Comparison of ENCODE assay signal across 8 cellular contexts in the genomic region with DNA sequence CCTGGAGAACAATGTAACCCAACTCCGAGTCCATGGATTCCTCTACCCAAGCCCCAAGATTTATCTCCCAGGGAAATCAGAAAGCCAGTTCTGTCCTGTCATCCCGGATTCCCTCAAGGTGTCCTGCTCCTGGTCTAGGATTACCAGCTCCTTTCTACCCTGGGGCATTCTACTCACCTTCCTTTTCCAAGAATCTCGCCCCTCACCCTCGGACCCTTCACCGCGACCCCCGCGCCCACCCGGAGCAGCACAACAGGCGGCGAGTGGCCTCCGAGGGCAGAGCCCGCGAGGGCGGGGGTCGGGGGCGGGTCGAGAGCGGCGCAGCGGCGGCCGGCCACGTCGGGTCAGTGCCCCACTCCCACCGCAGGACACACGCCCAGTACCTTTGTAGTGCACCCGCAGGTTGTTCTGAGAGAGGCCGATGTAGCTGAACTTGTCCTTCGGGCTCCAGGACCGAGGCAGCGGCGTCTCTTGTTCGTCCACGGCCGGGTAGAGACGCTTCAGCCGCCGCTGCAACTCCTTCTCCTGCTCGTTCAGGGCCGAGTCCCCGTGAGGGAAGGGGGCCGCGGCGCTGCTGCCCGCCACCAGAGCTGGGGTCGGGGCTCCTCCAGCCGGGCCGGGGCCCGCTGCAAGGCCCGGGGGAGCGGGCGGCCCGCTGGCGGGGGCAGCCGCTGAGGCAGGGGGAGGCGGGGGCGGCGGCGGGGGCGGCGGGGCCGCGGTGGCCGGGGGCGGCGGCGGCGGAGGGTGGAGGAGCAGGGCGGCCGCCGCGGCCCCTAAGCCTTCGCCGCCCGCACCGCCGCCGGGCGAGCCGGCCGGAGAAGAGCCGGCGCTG. TPM values are rescaled to one million over a fixed set of nuclear protein-coding genes. Genes with fewer than 3 reads are reported as not detected.
DNase-seq lines count a peak whose midpoint lies in the region; ATAC-seq, FAIRE-seq and TF ChIP-seq lines count a peak whose summit lies in the region.

No MANE protein-coding gene starts in this region.

- DNase-seq in D341Med (ENCODE audit: low spot score) (peak; percentile 70), HuH-7.5 (ENCODE audit: low spot score) (peak; percentile 34), WTC11 (ENCODE audit: low spot score) (peak; percentile 47), coronary artery (ENCODE audit: low spot score) (peak; percentile 77), D721Med (ENCODE audit: insufficient read length, low spot score) (no peak)
- DNase-seq in stimulated activated CD8-positive, alpha-beta memory T cell treated with anti-CD3 and anti-CD28 coated beads, Interleukin-7, amount 100 ng/mL, for 48 hours (ENCODE audit: extremely low read depth in 1 of 2, low read depth in 1 of 2), result peak; percentile 14 to 19

- H3K4me1 ChIP-seq in liver (ENCODE audit: control insufficient read depth in 4 of 4, insufficient read depth in 4 of 4, low read length in 3 of 4), result peaks cover 5 to 22% (median 9%) of the 10 kb centered on the region in 4 donors

- no peak for FAIRE-seq in D721Med (lab: Jason Lieb, UNC)

- no peaks in the 10 kb centered on the region for H3K36me3 ChIP-seq in liver (ENCODE audit: control insufficient read depth in 4 of 4, insufficient read depth in 3 of 4, low read depth in 1 of 4, low read length in 3 of 4)

- H3K27ac ChIP-seq in coronary artery (peak overlapping the region; percentile 86 to 98), liver (ENCODE audit: low read depth in 1 of 2, low read length in 2 of 2) (peak overlapping the region; percentile 84 to 90)

- peak overlapping the region; percentile 34 to 94 for H3K9ac ChIP-seq in liver (ENCODE audit: low read depth in 1 of 2, low read length in 2 of 2)

- peak overlapping the region; percentile 82 for H3K27ac Mint-ChIP-seq in WTC11

- H3K27me3 ChIP-seq in liver (ENCODE audit: control insufficient read depth in 4 of 4, insufficient read depth in 4 of 4, low read length in 3 of 4), result no peaks in the 10 kb centered on the region

- H3K36me3 Mint-ChIP-seq in WTC11, result peaks cover 4% of the 10 kb centered on the region; the same call in 1 of the 2 replicates

- CTCF ChIA-PET in WTC11 (lab: Charles Lee), result no interaction called here

- no peaks in the 10 kb centered on the region for H3K9me3 ChIP-seq in liver (ENCODE audit: control insufficient read depth in 4 of 4, low read length in 3 of 4)

- H3K4me3 Mint-ChIP-seq in WTC11, result peak overlapping the region; percentile 96

- peaks cover 2% of the 10 kb centered on the region; the same call in 1 of the 2 replicates for H3K27me3 Mint-ChIP-seq in WTC11 (ENCODE audit: low read depth)

- peaks cover 6% of the 10 kb centered on the region for H3K9me3 Mint-ChIP-seq in WTC11

- H3K4me3 ChIP-seq in coronary artery, result peak overlapping the region; percentile 77
- H3K4me3 ChIP-seq in liver (ENCODE audit: low read depth in 1 of 3, low read length in 3 of 3), result peak overlapping the region; percentile 74 to 95 (median 91)

- no peak for TF ChIP-seq RAD21 in liver (IDR thresholded peaks at IDR 0.05)

- peaks cover 30% of the 10 kb centered on the region for H3K4me1 Mint-ChIP-seq in WTC11

- TF ChIP-seq CTCF in WTC11 (IDR thresholded peaks at IDR 0.05), result no peak
- TF ChIP-seq CTCF in coronary artery (IDR thresholded peaks at IDR 0.05), result no peak
- no peak for TF ChIP-seq CTCF in liver (IDR thresholded peaks at IDR 0.05; ENCODE audit: low read depth, low read length, missing input control)
- TF ChIP-seq CTCF in D721Med (IDR thresholded peaks at IDR 0.05; ENCODE audit: insufficient read depth, missing control alignments), result no peak

- ATAC-seq in GM21526 (IDR thresholded peaks at IDR 0.05; ENCODE audit: low FRiP score, unreplicated experiment) (peak; percentile 16), WTC11 (peak; percentile 9)

- POLR2A ChIA-PET in WTC11 (lab: Charles Lee), result interaction anchor here (0.5 to 1.4 kb wide), 2 partner anchors 44 to 95 kb away, joined by 3 to 4 read pairs; a partner anchor contains a TSS

- under 1% methylated on average over 84 of the region's 84 CpGs for WGBS in liver

TF ChIP-seq in WTC11, 78 proteins besides CTCF, POLR2A, EP300 and RAD21 (continues in another document):
- no peak for TF ChIP-seq SMAD3 (CRISPR knock-in tag; IDR thresholded peaks at IDR 0.05; ENCODE audit: borderline replicate concordance)
- no peak for TF ChIP-seq CBFB (CRISPR knock-in tag; IDR thresholded peaks at IDR 0.05; ENCODE audit: low read depth)
- no peak for TF ChIP-seq RELA (CRISPR knock-in tag; IDR thresholded peaks at IDR 0.05; ENCODE audit: borderline replicate concordance)
- no peak for TF ChIP-seq TP53 (CRISPR knock-in tag; IDR thresholded peaks at IDR 0.05)
- peak; percentile 50; the same call in 1 of the 2 replicates for TF ChIP-seq SP1 (CRISPR knock-in tag; conservative IDR thresholded peaks at IDR 0.05)
- TF ChIP-seq FOXP1 (CRISPR knock-in tag; IDR thresholded peaks at IDR 0.05; ENCODE audit: borderline replicate concordance), result no peak
- no peak for TF ChIP-seq GTF2I (CRISPR knock-in tag; conservative IDR thresholded peaks at IDR 0.05)
- no peak for TF ChIP-seq ZNF232 (CRISPR knock-in tag; IDR thresholded peaks at IDR 0.05)
- TF ChIP-seq MXD4 (CRISPR knock-in tag; IDR thresholded peaks at IDR 0.05; ENCODE audit: borderline replicate concordance), result no peak
- TF ChIP-seq ESRRA (CRISPR knock-in tag; IDR thresholded peaks at IDR 0.05; ENCODE audit: borderline replicate concordance), result no peak
- no peak for TF ChIP-seq NR1H2 (CRISPR knock-in tag; IDR thresholded peaks at IDR 0.05)
- no peak for TF ChIP-seq ZNF219 (CRISPR knock-in tag; IDR thresholded peaks at IDR 0.05; ENCODE audit: borderline replicate concordance)
- 0 out of 2 replicates have a peak, but pooled peaks have one; percentile 36 for TF ChIP-seq ETV6 (CRISPR knock-in tag; IDR thresholded peaks at IDR 0.05)
- TF ChIP-seq, protein P1, sequence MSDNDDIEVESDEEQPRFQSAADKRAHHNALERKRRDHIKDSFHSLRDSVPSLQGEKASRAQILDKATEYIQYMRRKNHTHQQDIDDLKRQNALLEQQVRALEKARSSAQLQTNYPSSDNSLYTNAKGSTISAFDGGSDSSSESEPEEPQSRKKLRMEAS (CRISPR knock-in tag; IDR thresholded peaks at IDR 0.05), result 0 out of 2 replicates have a peak, but pooled peaks have one; percentile 25
- TF ChIP-seq, protein P2, sequence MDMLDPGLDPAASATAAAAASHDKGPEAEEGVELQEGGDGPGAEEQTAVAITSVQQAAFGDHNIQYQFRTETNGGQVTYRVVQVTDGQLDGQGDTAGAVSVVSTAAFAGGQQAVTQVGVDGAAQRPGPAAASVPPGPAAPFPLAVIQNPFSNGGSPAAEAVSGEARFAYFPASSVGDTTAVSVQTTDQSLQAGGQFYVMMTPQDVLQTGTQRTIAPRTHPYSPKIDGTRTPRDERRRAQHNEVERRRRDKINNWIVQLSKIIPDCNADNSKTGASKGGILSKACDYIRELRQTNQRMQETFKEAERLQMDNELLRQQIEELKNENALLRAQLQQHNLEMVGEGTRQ (CRISPR knock-in tag; IDR thresholded peaks at IDR 0.05), result no peak

TF ChIP-seq in liver, 16 proteins besides CTCF, POLR2A, EP300 and RAD21:
- TF ChIP-seq HNF4G (IDR thresholded peaks at IDR 0.05), result no peak
- TF ChIP-seq TAF1 (conservative IDR thresholded peaks at IDR 0.05), result no peak
- TF ChIP-seq, protein P3, sequence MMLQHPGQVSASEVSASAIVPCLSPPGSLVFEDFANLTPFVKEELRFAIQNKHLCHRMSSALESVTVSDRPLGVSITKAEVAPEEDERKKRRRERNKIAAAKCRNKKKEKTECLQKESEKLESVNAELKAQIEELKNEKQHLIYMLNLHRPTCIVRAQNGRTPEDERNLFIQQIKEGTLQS (IDR thresholded peaks at IDR 0.05), result no peak
- TF ChIP-seq, protein P4, sequence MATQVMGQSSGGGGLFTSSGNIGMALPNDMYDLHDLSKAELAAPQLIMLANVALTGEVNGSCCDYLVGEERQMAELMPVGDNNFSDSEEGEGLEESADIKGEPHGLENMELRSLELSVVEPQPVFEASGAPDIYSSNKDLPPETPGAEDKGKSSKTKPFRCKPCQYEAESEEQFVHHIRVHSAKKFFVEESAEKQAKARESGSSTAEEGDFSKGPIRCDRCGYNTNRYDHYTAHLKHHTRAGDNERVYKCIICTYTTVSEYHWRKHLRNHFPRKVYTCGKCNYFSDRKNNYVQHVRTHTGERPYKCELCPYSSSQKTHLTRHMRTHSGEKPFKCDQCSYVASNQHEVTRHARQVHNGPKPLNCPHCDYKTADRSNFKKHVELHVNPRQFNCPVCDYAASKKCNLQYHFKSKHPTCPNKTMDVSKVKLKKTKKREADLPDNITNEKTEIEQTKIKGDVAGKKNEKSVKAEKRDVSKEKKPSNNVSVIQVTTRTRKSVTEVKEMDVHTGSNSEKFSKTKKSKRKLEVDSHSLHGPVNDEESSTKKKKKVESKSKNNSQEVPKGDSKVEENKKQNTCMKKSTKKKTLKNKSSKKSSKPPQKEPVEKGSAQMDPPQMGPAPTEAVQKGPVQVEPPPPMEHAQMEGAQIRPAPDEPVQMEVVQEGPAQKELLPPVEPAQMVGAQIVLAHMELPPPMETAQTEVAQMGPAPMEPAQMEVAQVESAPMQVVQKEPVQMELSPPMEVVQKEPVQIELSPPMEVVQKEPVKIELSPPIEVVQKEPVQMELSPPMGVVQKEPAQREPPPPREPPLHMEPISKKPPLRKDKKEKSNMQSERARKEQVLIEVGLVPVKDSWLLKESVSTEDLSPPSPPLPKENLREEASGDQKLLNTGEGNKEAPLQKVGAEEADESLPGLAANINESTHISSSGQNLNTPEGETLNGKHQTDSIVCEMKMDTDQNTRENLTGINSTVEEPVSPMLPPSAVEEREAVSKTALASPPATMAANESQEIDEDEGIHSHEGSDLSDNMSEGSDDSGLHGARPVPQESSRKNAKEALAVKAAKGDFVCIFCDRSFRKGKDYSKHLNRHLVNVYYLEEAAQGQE (IDR thresholded peaks at IDR 0.05), result no peak
- peak in 1 of 2 donors; percentile 24 for TF ChIP-seq RXRA (IDR thresholded peaks at IDR 0.05)
- TF ChIP-seq, protein P1 (IDR thresholded peaks at IDR 0.05), result no peak

RNA-seq across cellular contexts. Expression of a gene that starts 0.9 kb away (rescaled TPM):
- 31.5 to 33.4 TPM (median 33.4 TPM) in 3 replicates for total RNA-seq in WTC11 (2021)
- total RNA-seq in liver, result 10 to 100 TPM; 18.6 to 25.2 TPM
- 1 to 10 TPM; 5.8 to 9.7 TPM for polyA plus RNA-seq in liver
